In genomic region chr12:100808777-100809176, GRCh38 we compare ENCODE assay signal across 4 cellular contexts.
TF ChIP-seq lines count a peak whose summit lies in the region.

No MANE protein-coding gene starts in this region.

TF ChIP-seq in HepG2, 621 proteins besides CTCF, POLR2A, EP300 and RAD21 (continues in another document):
- no peak for TF ChIP-seq MTA1 (CRISPR knock-in tag; IDR thresholded peaks at IDR 0.05; ENCODE audit: borderline replicate concordance)
- no peak for TF ChIP-seq STAG1 (CRISPR knock-in tag; IDR thresholded peaks at IDR 0.05)
- no peak for TF ChIP-seq SMARCE1 (IDR thresholded peaks at IDR 0.05; ENCODE audit: borderline replicate concordance)
- TF ChIP-seq GATA4 (IDR thresholded peaks at IDR 0.05; ENCODE audit: borderline replicate concordance, low read depth): no peak
- no peak for TF ChIP-seq ZNF282 (IDR thresholded peaks at IDR 0.05; ENCODE audit: partially characterized antibody)
- no peak for TF ChIP-seq ARNTL (CRISPR knock-in tag; IDR thresholded peaks at IDR 0.05)

TF ChIP-seq in A549, 52 proteins besides CTCF, POLR2A, EP300 and RAD21:
- TF ChIP-seq HOXB13 (CRISPR knock-in tag; IDR thresholded peaks at IDR 0.05; ENCODE audit: low read depth): no peak
- no peak for TF ChIP-seq KDM1A (IDR thresholded peaks at IDR 0.05; ENCODE audit: low read depth)
- TF ChIP-seq CHD2 (IDR thresholded peaks at IDR 0.05; ENCODE audit: low read length, partially characterized antibody): no peak
- no peak for TF ChIP-seq NPAS2 (CRISPR knock-in tag; IDR thresholded peaks at IDR 0.05; ENCODE audit: borderline replicate concordance)
- TF ChIP-seq ESRRA (IDR thresholded peaks at IDR 0.05; ENCODE audit: borderline replicate concordance, low read length): no peak
- TF ChIP-seq MAZ (IDR thresholded peaks at IDR 0.05; ENCODE audit: borderline replicate concordance, low read depth, low read length): no peak
- TF ChIP-seq RFX5 (IDR thresholded peaks at IDR 0.05): no peak
- TF ChIP-seq CBX2 (IDR thresholded peaks at IDR 0.05; ENCODE audit: borderline replicate concordance, low read depth): no peak
- TF ChIP-seq MAFK (IDR thresholded peaks at IDR 0.05; ENCODE audit: partially characterized antibody): peak; percentile 71

TF ChIP-seq in IMR-90, 13 proteins besides CTCF, POLR2A, EP300 and RAD21:
- TF ChIP-seq MAZ (IDR thresholded peaks at IDR 0.05; ENCODE audit: borderline replicate concordance, low read depth, low read length) (no peak), SMC3 (IDR thresholded peaks at IDR 0.05; ENCODE audit: low read depth, low read length) (no peak), MXI1 (IDR thresholded peaks at IDR 0.05; ENCODE audit: borderline replicate concordance, low read depth, low read length) (no peak), MAFK (IDR thresholded peaks at IDR 0.05; ENCODE audit: low read depth, low read length) (peak; percentile 55)

TF ChIP-seq in K562, 482 proteins besides CTCF, POLR2A, EP300 and RAD21:
- no peak for TF ChIP-seq ZNF778 (CRISPR knock-in tag; IDR thresholded peaks at IDR 0.05)
- TF ChIP-seq NKRF (IDR thresholded peaks at IDR 0.05; ENCODE audit: borderline replicate concordance): no peak
- no peak for TF ChIP-seq STAT6 (CRISPR knock-in tag; IDR thresholded peaks at IDR 0.05)
- no peak for TF ChIP-seq MAX (CRISPR knock-in tag; IDR thresholded peaks at IDR 0.05)
- no peak for TF ChIP-seq HIVEP1 (CRISPR knock-in tag; IDR thresholded peaks at IDR 0.05)
- peak; percentile 34; the same call in 1 of the 2 replicates for TF ChIP-seq ZNF316 (IDR thresholded peaks at IDR 0.05)
- TF ChIP-seq ARID3A (IDR thresholded peaks at IDR 0.05; ENCODE audit: borderline replicate concordance, low read depth, low read length): no peak
- TF ChIP-seq PYGO2 (tag; IDR thresholded peaks at IDR 0.05): no peak
- peak; percentile 13; the same call in 1 of the 2 replicates for TF ChIP-seq C11orf30 (IDR thresholded peaks at IDR 0.05; ENCODE audit: low read depth)
